23 cellular contexts compared by ENCODE assay signal in the genomic region with DNA sequence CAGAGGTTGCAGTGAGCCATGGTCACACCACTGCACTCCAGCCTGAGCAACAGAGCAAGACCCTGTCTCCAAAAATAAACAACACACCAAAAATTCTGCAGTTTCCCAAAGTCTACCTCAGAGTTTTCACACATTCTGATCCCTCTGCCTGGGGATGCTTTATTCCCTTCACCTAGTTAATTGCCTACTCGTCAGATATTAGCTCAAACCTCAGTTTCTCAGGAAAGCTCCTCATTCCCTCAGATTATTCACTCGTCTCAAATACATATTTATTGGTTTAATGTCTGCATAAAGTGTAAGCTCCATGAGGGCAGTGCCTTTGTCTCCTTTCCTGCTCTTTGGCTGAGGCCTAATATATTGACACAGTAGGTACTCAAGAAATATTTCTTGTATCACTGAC.
"Had no signal": no experiment of that assay in that cellular context is flagged by ENCODE, and none has a peak within 500 bp of the region (broad histone marks: within the 10 kb centered on the region; RNA-seq: fewer than 3 reads in every experiment).

No MANE protein-coding gene starts in this region.

- H3K4me3 ChIP-seq: MG63, SJSA1, SK-N-MC had no signal

- H3K27ac ChIP-seq: HL-60, SJSA1, SK-N-MC had no signal

- H3K27me3 ChIP-seq: MG63, SJSA1 had no signal

- DNase-seq: Karpas-422, KG1, MG63, NCI-H1092, NCI-H1105 treated with DMSO at 0.1 percent for 48 hours, NCI-H1417 treated with DMSO at 0.1 percent for 48 hours, NCI-H146, NCI-H187, NCI-H2029, NCI-H2081 treated with DMSO at 0.1 percent for 48 hours, NCI-H2171, NCI-H226, NCI-H446, NCI-H510A, NCI-H524 treated with DMSO at 0.1 percent for 48 hours, NCI-H69, NCI-H774, Right ventricle myocardium superior, RPMI8226, SIG-M5 had no signal

- H3K9me3 ChIP-seq: MG63, SJSA1 had no signal
